Comparison of ENCODE assay signal across 1 cellular context in the genomic region with DNA sequence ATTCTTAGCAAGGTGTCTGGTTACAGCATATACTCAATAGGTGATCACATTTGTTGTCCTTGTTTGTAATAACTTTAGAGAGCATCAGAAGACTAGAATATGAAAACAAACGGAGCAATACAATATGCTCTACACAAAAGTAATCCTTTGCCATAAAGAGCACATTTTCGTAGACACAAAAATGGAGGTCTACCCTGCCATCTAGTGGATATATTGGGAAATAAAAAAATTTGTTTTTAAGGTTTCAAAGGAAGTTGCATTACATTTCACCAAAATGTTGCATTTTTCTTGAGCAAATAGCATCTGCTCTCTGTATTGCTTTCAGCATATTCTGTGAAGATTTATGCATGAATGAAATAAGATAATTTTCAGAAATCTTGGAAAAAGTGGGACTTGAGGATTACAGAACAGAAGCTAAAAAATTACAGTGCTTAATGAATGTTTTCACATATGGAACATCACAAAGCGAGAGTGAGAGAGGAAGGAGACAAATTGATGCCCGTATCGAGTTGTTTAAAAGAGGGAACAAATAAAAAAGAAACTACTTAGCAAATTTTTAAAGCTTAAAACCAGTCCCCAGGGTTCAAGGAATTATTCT.
TF ChIP-seq lines count a peak whose summit lies in the region.

No MANE protein-coding gene starts in this region.

TF ChIP-seq in K562, 482 proteins besides CTCF, POLR2A, EP300 and RAD21 (continued from another document):
- TF ChIP-seq, protein P1, sequence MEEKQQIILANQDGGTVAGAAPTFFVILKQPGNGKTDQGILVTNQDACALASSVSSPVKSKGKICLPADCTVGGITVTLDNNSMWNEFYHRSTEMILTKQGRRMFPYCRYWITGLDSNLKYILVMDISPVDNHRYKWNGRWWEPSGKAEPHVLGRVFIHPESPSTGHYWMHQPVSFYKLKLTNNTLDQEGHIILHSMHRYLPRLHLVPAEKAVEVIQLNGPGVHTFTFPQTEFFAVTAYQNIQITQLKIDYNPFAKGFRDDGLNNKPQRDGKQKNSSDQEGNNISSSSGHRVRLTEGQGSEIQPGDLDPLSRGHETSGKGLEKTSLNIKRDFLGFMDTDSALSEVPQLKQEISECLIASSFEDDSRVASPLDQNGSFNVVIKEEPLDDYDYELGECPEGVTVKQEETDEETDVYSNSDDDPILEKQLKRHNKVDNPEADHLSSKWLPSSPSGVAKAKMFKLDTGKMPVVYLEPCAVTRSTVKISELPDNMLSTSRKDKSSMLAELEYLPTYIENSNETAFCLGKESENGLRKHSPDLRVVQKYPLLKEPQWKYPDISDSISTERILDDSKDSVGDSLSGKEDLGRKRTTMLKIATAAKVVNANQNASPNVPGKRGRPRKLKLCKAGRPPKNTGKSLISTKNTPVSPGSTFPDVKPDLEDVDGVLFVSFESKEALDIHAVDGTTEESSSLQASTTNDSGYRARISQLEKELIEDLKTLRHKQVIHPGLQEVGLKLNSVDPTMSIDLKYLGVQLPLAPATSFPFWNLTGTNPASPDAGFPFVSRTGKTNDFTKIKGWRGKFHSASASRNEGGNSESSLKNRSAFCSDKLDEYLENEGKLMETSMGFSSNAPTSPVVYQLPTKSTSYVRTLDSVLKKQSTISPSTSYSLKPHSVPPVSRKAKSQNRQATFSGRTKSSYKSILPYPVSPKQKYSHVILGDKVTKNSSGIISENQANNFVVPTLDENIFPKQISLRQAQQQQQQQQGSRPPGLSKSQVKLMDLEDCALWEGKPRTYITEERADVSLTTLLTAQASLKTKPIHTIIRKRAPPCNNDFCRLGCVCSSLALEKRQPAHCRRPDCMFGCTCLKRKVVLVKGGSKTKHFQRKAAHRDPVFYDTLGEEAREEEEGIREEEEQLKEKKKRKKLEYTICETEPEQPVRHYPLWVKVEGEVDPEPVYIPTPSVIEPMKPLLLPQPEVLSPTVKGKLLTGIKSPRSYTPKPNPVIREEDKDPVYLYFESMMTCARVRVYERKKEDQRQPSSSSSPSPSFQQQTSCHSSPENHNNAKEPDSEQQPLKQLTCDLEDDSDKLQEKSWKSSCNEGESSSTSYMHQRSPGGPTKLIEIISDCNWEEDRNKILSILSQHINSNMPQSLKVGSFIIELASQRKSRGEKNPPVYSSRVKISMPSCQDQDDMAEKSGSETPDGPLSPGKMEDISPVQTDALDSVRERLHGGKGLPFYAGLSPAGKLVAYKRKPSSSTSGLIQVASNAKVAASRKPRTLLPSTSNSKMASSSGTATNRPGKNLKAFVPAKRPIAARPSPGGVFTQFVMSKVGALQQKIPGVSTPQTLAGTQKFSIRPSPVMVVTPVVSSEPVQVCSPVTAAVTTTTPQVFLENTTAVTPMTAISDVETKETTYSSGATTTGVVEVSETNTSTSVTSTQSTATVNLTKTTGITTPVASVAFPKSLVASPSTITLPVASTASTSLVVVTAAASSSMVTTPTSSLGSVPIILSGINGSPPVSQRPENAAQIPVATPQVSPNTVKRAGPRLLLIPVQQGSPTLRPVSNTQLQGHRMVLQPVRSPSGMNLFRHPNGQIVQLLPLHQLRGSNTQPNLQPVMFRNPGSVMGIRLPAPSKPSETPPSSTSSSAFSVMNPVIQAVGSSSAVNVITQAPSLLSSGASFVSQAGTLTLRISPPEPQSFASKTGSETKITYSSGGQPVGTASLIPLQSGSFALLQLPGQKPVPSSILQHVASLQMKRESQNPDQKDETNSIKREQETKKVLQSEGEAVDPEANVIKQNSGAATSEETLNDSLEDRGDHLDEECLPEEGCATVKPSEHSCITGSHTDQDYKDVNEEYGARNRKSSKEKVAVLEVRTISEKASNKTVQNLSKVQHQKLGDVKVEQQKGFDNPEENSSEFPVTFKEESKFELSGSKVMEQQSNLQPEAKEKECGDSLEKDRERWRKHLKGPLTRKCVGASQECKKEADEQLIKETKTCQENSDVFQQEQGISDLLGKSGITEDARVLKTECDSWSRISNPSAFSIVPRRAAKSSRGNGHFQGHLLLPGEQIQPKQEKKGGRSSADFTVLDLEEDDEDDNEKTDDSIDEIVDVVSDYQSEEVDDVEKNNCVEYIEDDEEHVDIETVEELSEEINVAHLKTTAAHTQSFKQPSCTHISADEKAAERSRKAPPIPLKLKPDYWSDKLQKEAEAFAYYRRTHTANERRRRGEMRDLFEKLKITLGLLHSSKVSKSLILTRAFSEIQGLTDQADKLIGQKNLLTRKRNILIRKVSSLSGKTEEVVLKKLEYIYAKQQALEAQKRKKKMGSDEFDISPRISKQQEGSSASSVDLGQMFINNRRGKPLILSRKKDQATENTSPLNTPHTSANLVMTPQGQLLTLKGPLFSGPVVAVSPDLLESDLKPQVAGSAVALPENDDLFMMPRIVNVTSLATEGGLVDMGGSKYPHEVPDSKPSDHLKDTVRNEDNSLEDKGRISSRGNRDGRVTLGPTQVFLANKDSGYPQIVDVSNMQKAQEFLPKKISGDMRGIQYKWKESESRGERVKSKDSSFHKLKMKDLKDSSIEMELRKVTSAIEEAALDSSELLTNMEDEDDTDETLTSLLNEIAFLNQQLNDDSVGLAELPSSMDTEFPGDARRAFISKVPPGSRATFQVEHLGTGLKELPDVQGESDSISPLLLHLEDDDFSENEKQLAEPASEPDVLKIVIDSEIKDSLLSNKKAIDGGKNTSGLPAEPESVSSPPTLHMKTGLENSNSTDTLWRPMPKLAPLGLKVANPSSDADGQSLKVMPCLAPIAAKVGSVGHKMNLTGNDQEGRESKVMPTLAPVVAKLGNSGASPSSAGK (IDR thresholded peaks at IDR 0.05) = no peak
- no peak for TF ChIP-seq NR1H2 (CRISPR knock-in tag; IDR thresholded peaks at IDR 0.05)
- TF ChIP-seq ZNF311 (CRISPR knock-in tag; IDR thresholded peaks at IDR 0.05) = no peak
- TF ChIP-seq KLF6 (CRISPR knock-in tag; IDR thresholded peaks at IDR 0.05; ENCODE audit: borderline replicate concordance) = no peak
- no peak for TF ChIP-seq ZNF124 (CRISPR knock-in tag; IDR thresholded peaks at IDR 0.05)
- no peak for TF ChIP-seq MED1 (CRISPR knock-in tag; IDR thresholded peaks at IDR 0.05; ENCODE audit: borderline replicate concordance)
- 0 out of 2 replicates have a peak, but pooled peaks have one; percentile 15 for TF ChIP-seq SIN3B (IDR thresholded peaks at IDR 0.05; ENCODE audit: low read depth)
- TF ChIP-seq CXXC5 (CRISPR knock-in tag; IDR thresholded peaks at IDR 0.05) = no peak
- no peak for TF ChIP-seq KHSRP (IDR thresholded peaks at IDR 0.05)
TF ChIP-seq in K562: peak in this region for 3.
